ENCODE assay signal across 25 cellular contexts in the genomic region with DNA sequence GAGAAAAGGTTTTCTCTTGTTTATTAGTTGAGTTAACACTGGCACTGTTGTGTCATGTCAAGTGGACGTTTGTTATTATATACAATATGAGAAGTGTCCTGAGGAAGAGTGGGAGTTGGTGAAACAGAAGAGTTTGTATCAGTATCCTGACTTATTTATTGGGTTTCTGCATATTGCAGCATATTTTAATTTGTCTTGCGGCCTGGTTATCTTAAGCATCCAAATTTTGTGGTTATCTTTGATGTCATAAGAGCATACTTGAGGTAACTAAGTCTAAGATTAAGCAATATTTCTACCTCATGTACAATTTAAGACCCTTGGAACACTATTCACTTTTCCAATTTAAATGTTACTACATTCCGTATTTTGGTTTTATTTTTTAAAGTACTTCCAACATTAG.
"Had no signal": no experiment of that assay in that cellular context is flagged by ENCODE, and none has a peak within 500 bp of the region (broad histone marks: within the 10 kb centered on the region; RNA-seq: fewer than 3 reads in every experiment).

No MANE protein-coding gene starts in this region.

- H3K4me2 ChIP-seq: smooth muscle cell had no signal

- ATAC-seq: activated CD8-positive, alpha-beta memory T cell treated with anti-CD3 and anti-CD28 coated beads, Interleukin-2, amount 10 ng/mL, durations not matched to agents 7 days and 5 days; esophagus mucosa; left colon; lower lobe of right lung; natural killer cell; right lobe of liver; stimulated activated effector memory CD8-positive, alpha-beta T cell treated with anti-CD3 and anti-CD28 coated beads, Interleukin-12 subunit alpha, Interleukin-12 subunit beta, amount 100 ng/mL, for 72 hours had no signal

- H3K4me3 ChIP-seq: lower lobe of right lung, right lobe of liver, smooth muscle cell, thoracic aorta, upper lobe of left lung had no signal

- H3K9me3 ChIP-seq: lower lobe of right lung, neutrophil, right lobe of liver, thoracic aorta, upper lobe of left lung had no signal

- H3K36me3 ChIP-seq: brain microvascular endothelial cell, lower lobe of right lung, neutrophil, right lobe of liver, thoracic aorta, upper lobe of left lung had no signal

- H2AFZ ChIP-seq: parathyroid adenoma had no signal

- H3K4me1 ChIP-seq: lower lobe of right lung, parathyroid adenoma, right lobe of liver, upper lobe of left lung had no signal

- H3K9ac ChIP-seq: parathyroid adenoma had no signal

- H3K27ac ChIP-seq: brain microvascular endothelial cell, lower lobe of right lung, neutrophil, parathyroid adenoma, right lobe of liver, thoracic aorta, upper lobe of left lung had no signal

- DNase-seq: activated CD4-positive, alpha-beta memory T cell treated with anti-CD3 and anti-CD28 coated beads, Interleukin-2, amount 10 ng/mL, durations not matched to agents 7 days and 5 days; activated CD4-positive, alpha-beta T cell treated with anti-CD3 and anti-CD28 coated beads for 48 hours; activated CD4-positive, CD25-positive, alpha-beta regulatory T cell; activated CD8-positive, alpha-beta memory T cell treated with anti-CD3 and anti-CD28 coated beads, Interleukin-2, amount 10 ng/mL, durations not matched to agents 7 days and 5 days; activated naive CD4-positive, alpha-beta T cell treated with Interleukin-2 at 50 U/mL for 16 hours; anterior cingulate cortex; brain microvascular endothelial cell; cortex of kidney; foreskin melanocyte; glutamatergic neuron; hippocampal formation; islet precursor cell; left colon; lower lobe of right lung; natural killer cell; right lobe of liver; stimulated activated CD4-positive, alpha-beta T cell treated with anti-CD3 and anti-CD28 coated beads, Interleukin-4, amount 100 ng/mL, for 1 hour; T-helper 9 cell; upper lobe of left lung had no signal

- H3K27me3 ChIP-seq: brain microvascular endothelial cell, neutrophil, right lobe of liver, upper lobe of left lung had no signal
